In the genomic region with DNA sequence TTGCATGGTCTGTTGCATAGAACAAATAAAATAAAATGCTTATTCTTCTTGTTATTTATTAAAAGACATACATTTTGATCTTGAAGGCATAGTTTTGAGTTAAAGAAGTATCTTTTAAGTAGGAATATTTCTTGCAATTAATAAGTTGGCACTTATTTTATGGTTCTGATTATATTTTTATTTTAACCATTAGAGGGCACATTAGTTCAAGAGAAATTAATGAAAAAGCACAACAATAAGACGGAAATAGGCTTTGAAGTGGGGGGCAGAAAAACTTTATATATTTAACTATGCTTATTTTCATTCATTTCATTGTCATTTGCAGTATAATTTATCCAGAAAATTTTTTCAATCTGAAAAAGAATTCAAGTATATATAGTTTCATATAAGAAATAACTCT, we compare ENCODE assay signal across 23 cellular contexts.
"Had no signal": no experiment of that assay in that cellular context is flagged by ENCODE, and none has a peak within 500 bp of the region (broad histone marks: within the 10 kb centered on the region; RNA-seq: fewer than 3 reads in every experiment).

No MANE protein-coding gene starts in this region.

- H3K4me1 ChIP-seq: body of pancreas, lower lobe of right lung, tibial nerve, vagina had no signal

- H3K9me3 ChIP-seq: body of pancreas, lower lobe of right lung, tibial nerve, vagina had no signal

- H3K4me3 Mint-ChIP-seq: activated CD4-positive, alpha-beta memory T cell treated with anti-CD3 and anti-CD28 coated beads, Interleukin-2, amount 10 ng/mL, durations not matched to agents 7 days and 5 days; activated naive CD8-positive, alpha-beta T cell; activated T-cell treated with anti-CD3 and anti-CD28 coated beads, Interleukin-2, amount 50 U/mL, for 4 hours; dendritic cell treated with granulocyte-macrophage colony-stimulating factor and Interleukin-4, amounts not matched to agents 40 ng/mL and 50 ng/mL, for 4 days; nephron had no signal

- H3K27me3 ChIP-seq: body of pancreas, tibial nerve, vagina had no signal

- H3K4me3 ChIP-seq: body of pancreas, lower lobe of right lung, tibial nerve, vagina had no signal

- H3K27ac ChIP-seq: body of pancreas, lower lobe of right lung, tibial nerve, vagina had no signal

- H3K36me3 ChIP-seq: lower lobe of right lung, tibial nerve, vagina had no signal

- DNase-seq: activated CD4-positive, alpha-beta memory T cell treated with anti-CD3 and anti-CD28 coated beads, Interleukin-2, amount 10 ng/mL, durations not matched to agents 7 days and 5 days; activated CD4-positive, alpha-beta T cell treated with anti-CD3 and anti-CD28 coated beads for 4 hours; activated effector memory CD4-positive, alpha-beta T cell treated with anti-CD3 and anti-CD28 coated beads, Interleukin-2, amount 50 U/mL, for 16 hours; activated T-cell treated with anti-CD3 and anti-CD28 coated beads, Interleukin-2, amount 50 U/mL, for 4 hours; amygdala; body of pancreas; central memory CD4-positive, alpha-beta T cell; effector memory CD4-positive, alpha-beta T cell; head of caudate nucleus; left colon; lower lobe of right lung; nucleus accumbens; right cardiac atrium; small intestine; stimulated activated CD4-positive, alpha-beta T cell treated with anti-CD3 and anti-CD28 coated beads, Interleukin-4, amount 100 ng/mL, for 4 hours; stimulated activated CD8-positive, alpha-beta memory T cell treated with anti-CD3 and anti-CD28 coated beads, Interleukin-4, amount 100 ng/mL, for 48 hours; stimulated activated naive CD4-positive, alpha-beta T cell treated with Interleukin-2 at 50 U/mL for 16 hours; substantia nigra had no signal

- H3K27ac Mint-ChIP-seq: activated CD4-positive, alpha-beta memory T cell treated with anti-CD3 and anti-CD28 coated beads, Interleukin-2, amount 10 ng/mL, durations not matched to agents 7 days and 5 days; activated naive CD8-positive, alpha-beta T cell; dendritic cell treated with granulocyte-macrophage colony-stimulating factor and Interleukin-4, amounts not matched to agents 40 ng/mL and 50 ng/mL, for 4 days; nephron had no signal

- H3K36me3 Mint-ChIP-seq: activated naive CD8-positive, alpha-beta T cell had no signal

- H3K4me1 Mint-ChIP-seq: activated CD4-positive, alpha-beta memory T cell treated with anti-CD3 and anti-CD28 coated beads, Interleukin-2, amount 10 ng/mL, durations not matched to agents 7 days and 5 days; nephron had no signal

- H3K9me3 Mint-ChIP-seq: activated CD4-positive, alpha-beta memory T cell treated with anti-CD3 and anti-CD28 coated beads, Interleukin-2, amount 10 ng/mL, durations not matched to agents 7 days and 5 days; dendritic cell treated with granulocyte-macrophage colony-stimulating factor and Interleukin-4, amounts not matched to agents 40 ng/mL and 50 ng/mL, for 4 days had no signal

- H3K27me3 Mint-ChIP-seq: dendritic cell treated with granulocyte-macrophage colony-stimulating factor and Interleukin-4, amounts not matched to agents 40 ng/mL and 50 ng/mL, for 4 days had no signal

- ATAC-seq: activated T-cell treated with anti-CD3 and anti-CD28 coated beads, Interleukin-2, amount 50 U/mL, for 4 hours; body of pancreas; left colon; lower lobe of right lung; right cardiac atrium had no signal
